26 cellular contexts compared by ENCODE assay signal in genomic region chr13:33855371-33855895, GRCh38.
"Had no signal": no experiment of that assay in that cellular context is flagged by ENCODE, and none has a peak within 500 bp of the region (broad histone marks: within the 10 kb centered on the region; RNA-seq: fewer than 3 reads in every experiment).

No MANE protein-coding gene starts in this region.

- H3K9me3 Mint-ChIP-seq: activated naive CD8-positive, alpha-beta T cell treated with anti-CD3 and anti-CD28 coated beads, Interleukin-2, amount 50 U/mL, for 24 hours; activated T-cell treated with anti-CD3 and anti-CD28 coated beads, Interleukin-2, amount 50 U/mL, for 24 hours; activated T-helper 1 cell treated with anti-CD3 and anti-CD28 coated beads, Interleukin-12 subunit alpha, Interleukin-12 subunit beta, Interleukin-2, Interleukin-4 antibody, amounts not matched to agents 30 ng/mL and 10 ng/mL and 1 ng/mL, durations not matched to agents 14 hours and 24 hours and 36 hours; central memory CD8-positive, alpha-beta T cell; T-helper 1 cell treated with Interleukin-12 subunit alpha and Interleukin-12 subunit beta and Interleukin-4 antibody, amounts not matched to agents 30 μg/mL and 1 μg/mL, for 36 hours had no signal

- H3K27ac ChIP-seq: ascending aorta, body of pancreas, SJSA1 had no signal

- H3K4me1 ChIP-seq: ascending aorta, SJSA1 had no signal

- H3K4me3 ChIP-seq: ascending aorta, body of pancreas, SJSA1 had no signal

- H3K4me3 Mint-ChIP-seq: activated CD8-positive, alpha-beta memory T cell treated with anti-CD3 and anti-CD28 coated beads, Interleukin-2, amount 10 ng/mL, durations not matched to agents 7 days and 5 days; activated naive CD4-positive, alpha-beta T cell treated with anti-CD3 and anti-CD28 coated beads, Interleukin-2, amount 50 U/mL, for 24 hours; activated naive CD8-positive, alpha-beta T cell treated with anti-CD3 and anti-CD28 coated beads, Interleukin-2, amount 50 U/mL, for 24 hours; activated T-cell treated with anti-CD3 and anti-CD28 coated beads, Interleukin-2, amount 50 U/mL, for 24 hours; activated T-helper 1 cell treated with anti-CD3 and anti-CD28 coated beads, Interleukin-12 subunit alpha, Interleukin-12 subunit beta, Interleukin-2, Interleukin-4 antibody, amounts not matched to agents 30 ng/mL and 10 ng/mL and 1 ng/mL, durations not matched to agents 14 hours and 24 hours and 36 hours; central memory CD8-positive, alpha-beta T cell; T-helper 1 cell treated with Interleukin-12 subunit alpha and Interleukin-12 subunit beta and Interleukin-4 antibody, amounts not matched to agents 30 μg/mL and 1 μg/mL, for 36 hours had no signal

- ATAC-seq: activated CD4-positive, CD25-positive, alpha-beta regulatory T cell treated with anti-CD3 and anti-CD28 coated beads, Interleukin-2, amount 50 U/mL, for 24 hours; activated CD8-positive, alpha-beta memory T cell treated with anti-CD3 and anti-CD28 coated beads, Interleukin-2, amount 10 ng/mL, durations not matched to agents 7 days and 5 days; activated naive CD8-positive, alpha-beta T cell treated with anti-CD3 and anti-CD28 coated beads, Interleukin-2, amount 50 U/mL, for 24 hours; body of pancreas; PC-3; SK-N-SH treated with all-trans-retinoic acid at 6 μM for 48 hours had no signal

- H3K27me3 ChIP-seq: ascending aorta, body of pancreas, SJSA1 had no signal

- H3K36me3 ChIP-seq: ascending aorta had no signal

- H3K4me1 Mint-ChIP-seq: activated CD8-positive, alpha-beta memory T cell treated with anti-CD3 and anti-CD28 coated beads, Interleukin-2, amount 10 ng/mL, durations not matched to agents 7 days and 5 days; activated naive CD4-positive, alpha-beta T cell treated with anti-CD3 and anti-CD28 coated beads, Interleukin-2, amount 50 U/mL, for 24 hours; activated naive CD8-positive, alpha-beta T cell treated with anti-CD3 and anti-CD28 coated beads, Interleukin-2, amount 50 U/mL, for 24 hours; central memory CD8-positive, alpha-beta T cell had no signal

- DNase-seq: activated CD4-positive, alpha-beta T cell treated with anti-CD3 and anti-CD28 coated beads for 4 hours; activated CD8-positive, alpha-beta memory T cell treated with anti-CD3 and anti-CD28 coated beads, Interleukin-2, amount 10 ng/mL, durations not matched to agents 7 days and 5 days; activated effector memory CD4-positive, alpha-beta T cell treated with Interleukin-2 at 50 U/mL for 16 hours; activated naive CD4-positive, alpha-beta T cell; activated naive CD8-positive, alpha-beta T cell treated with anti-CD3 and anti-CD28 coated beads, Interleukin-2, amount 50 U/mL, for 24 hours; activated T-cell treated with anti-CD3 and anti-CD28 coated beads, Interleukin-2, amount 50 U/mL, for 24 hours; amniotic stem cell; body of pancreas; NCI-H1105 treated with DMSO at 0.1 percent for 48 hours; NCI-H1436 treated with DMSO at 0.1 percent for 48 hours; NCI-H187; NCI-H2081 treated with DMSO at 0.1 percent for 48 hours; NCI-H446; NCI-H524; NCI-H774; NK-92 treated with Interleukin-12 subunit alpha and Interleukin-12 subunit beta, amount 100 ng/mL, for 24 hours; PC-3; SHP77 had no signal

- H3K9me3 ChIP-seq: ascending aorta, body of pancreas, SJSA1 had no signal

- H3K27ac Mint-ChIP-seq: activated CD8-positive, alpha-beta memory T cell treated with anti-CD3 and anti-CD28 coated beads, Interleukin-2, amount 10 ng/mL, durations not matched to agents 7 days and 5 days; activated naive CD4-positive, alpha-beta T cell treated with anti-CD3 and anti-CD28 coated beads, Interleukin-2, amount 50 U/mL, for 24 hours; activated naive CD8-positive, alpha-beta T cell treated with anti-CD3 and anti-CD28 coated beads, Interleukin-2, amount 50 U/mL, for 24 hours; activated T-cell treated with anti-CD3 and anti-CD28 coated beads, Interleukin-2, amount 50 U/mL, for 24 hours; activated T-helper 1 cell treated with anti-CD3 and anti-CD28 coated beads, Interleukin-12 subunit alpha, Interleukin-12 subunit beta, Interleukin-2, Interleukin-4 antibody, amounts not matched to agents 30 ng/mL and 10 ng/mL and 1 ng/mL, durations not matched to agents 14 hours and 24 hours and 36 hours; T-helper 1 cell treated with Interleukin-12 subunit alpha and Interleukin-12 subunit beta and Interleukin-4 antibody, amounts not matched to agents 30 μg/mL and 1 μg/mL, for 36 hours had no signal

- H3K27me3 Mint-ChIP-seq: activated CD8-positive, alpha-beta memory T cell treated with anti-CD3 and anti-CD28 coated beads, Interleukin-2, amount 10 ng/mL, durations not matched to agents 7 days and 5 days; activated naive CD4-positive, alpha-beta T cell treated with anti-CD3 and anti-CD28 coated beads, Interleukin-2, amount 50 U/mL, for 24 hours; activated naive CD8-positive, alpha-beta T cell treated with anti-CD3 and anti-CD28 coated beads, Interleukin-2, amount 50 U/mL, for 24 hours; activated T-cell treated with anti-CD3 and anti-CD28 coated beads, Interleukin-2, amount 50 U/mL, for 24 hours; central memory CD8-positive, alpha-beta T cell had no signal
